In genomic region chr4:57854748-57855147, GRCh38 we compare ENCODE assay signal across 11 cellular contexts.
DNase-seq lines count a peak whose midpoint lies in the region; ATAC-seq and TF ChIP-seq lines count a peak whose summit lies in the region.
"Had no signal": no experiment of that assay in that cellular context is flagged by ENCODE, and none has a peak within 500 bp of the region (broad histone marks: within the 10 kb centered on the region; RNA-seq: fewer than 3 reads in every experiment).

No MANE protein-coding gene starts in this region.

- H3K4me3 ChIP-seq in cardiac muscle cell (no peak overlapping the region), heart left ventricle (peak overlapping the region in 5 of 12 donors; percentile 1 to 35 (median 13)), adipocyte (ENCODE audit: low read length) (peak overlapping the region; percentile 9), thoracic aorta (peak overlapping the region; percentile 53), spleen (no peak overlapping the region)
- H3K4me3 ChIP-seq: ovary, upper lobe of left lung had no signal

- H3K27me3 ChIP-seq in cardiac muscle cell (no peaks in the 10 kb centered on the region), heart left ventricle (no peaks in the 10 kb centered on the region), adipocyte (replicated peaks; ENCODE audit: control insufficient read depth, insufficient read depth, low read length) (no peaks in the 10 kb centered on the region), thoracic aorta (replicated peaks; ENCODE audit: insufficient read depth) (no peaks in the 10 kb centered on the region), spleen (replicated peaks in 1 of 7) (no peaks in the 10 kb centered on the region)
- H3K27me3 ChIP-seq: ovary, upper lobe of left lung had no signal

- H3K9ac ChIP-seq in adipocyte (ENCODE audit: low read length) = no peak overlapping the region

- H3K36me3 ChIP-seq in cardiac muscle cell (no peaks in the 10 kb centered on the region), heart left ventricle (no peaks in the 10 kb centered on the region), adipocyte (ENCODE audit: control insufficient read depth, insufficient read depth, low read length, severe bottlenecking) (no peaks in the 10 kb centered on the region), thoracic aorta (no peaks in the 10 kb centered on the region), spleen (no peaks in the 10 kb centered on the region)
- H3K36me3 ChIP-seq: ovary, upper lobe of left lung had no signal

- intact Hi-C loops in heart left ventricle (cut with DNase I) = no loop called here
- intact Hi-C loops in spleen (cut with DNase I; ENCODE audit: low total_unique reads) = no loop called here

- TF ChIP-seq POLR2A in heart left ventricle (IDR thresholded peaks at IDR 0.05) (no peak), spleen (IDR thresholded peaks at IDR 0.05) (no peak)

- H3K27ac ChIP-seq in cardiac muscle cell (no peak overlapping the region), heart left ventricle (no peak overlapping the region), thoracic aorta (no peak overlapping the region), spleen (no peak overlapping the region)
- H3K27ac ChIP-seq: ovary, upper lobe of left lung had no signal

- ATAC-seq in heart left ventricle = no peak
- ATAC-seq in HG03045 (IDR thresholded peaks at IDR 0.05; ENCODE audit: unreplicated experiment) = peak; percentile 62
- ATAC-seq in thoracic aorta (ENCODE audit: insufficient number of reproducible peaks, low FRiP score, low read depth) = no peak

- 23 to 31% (median 28%) methylated on average over 3 of the region's 3 CpGs for WGBS in heart left ventricle, 4 donors
- WGBS in spleen, 5 donors = 39 to 46% (median 43%) methylated on average over 3 of the region's 3 CpGs

- H3K4me1 ChIP-seq in cardiac muscle cell (ENCODE audit: low read depth) (peaks cover 3% of the 10 kb centered on the region), heart left ventricle (peaks cover 0 to 9% (median 0%) of the 10 kb centered on the region in 12 donors), adipocyte (ENCODE audit: control insufficient read depth, insufficient read depth, low read length) (no peaks in the 10 kb centered on the region), thoracic aorta (ENCODE audit: control insufficient read depth in 1 of 2, low read depth in 2 of 2) (peaks cover 0 to 6% of the 10 kb centered on the region in 2 donors), spleen (no peaks in the 10 kb centered on the region)
- H3K4me1 ChIP-seq: upper lobe of left lung had no signal

- peak; percentile 1 to 23 for DNase-seq in cardiac muscle cell (ENCODE audit: low read depth in 1 of 2, low spot score in 1 of 2)
- no peak for DNase-seq in heart left ventricle
- DNase-seq in adipocyte (ENCODE audit: low read depth) = peak; percentile 10
- DNase-seq in thoracic aorta (ENCODE audit: low spot score) = no peak
- DNase-seq in NCI-H510A (lab: John Stamatoyannopoulos, UW) = no peak
- DNase-seq in spleen = no peak
- no peak for DNase-seq in SIG-M5 (lab: John Stamatoyannopoulos, UW)
- DNase-seq: anterior cingulate cortex, ovary, upper lobe of left lung had no signal

- TF ChIP-seq CTCF in cardiac muscle cell (IDR thresholded peaks at IDR 0.05; ENCODE audit: low read depth, low read length) = no peak
- no peak for TF ChIP-seq CTCF in heart left ventricle (IDR thresholded peaks at IDR 0.05)
- no peak for TF ChIP-seq CTCF in thoracic aorta (IDR thresholded peaks at IDR 0.05)
- TF ChIP-seq CTCF in spleen (IDR thresholded peaks at IDR 0.05 in 8 of 11, conservative IDR thresholded peaks at IDR 0.05 in 3 of 11) = no peak

- no peaks in the 10 kb centered on the region for H3K9me3 ChIP-seq in cardiac muscle cell (ENCODE audit: low read depth)
- peaks cover 0 to 8% (median 0%) of the 10 kb centered on the region in 12 donors for H3K9me3 ChIP-seq in heart left ventricle
- no peaks in the 10 kb centered on the region for H3K9me3 ChIP-seq in adipocyte (ENCODE audit: control insufficient read depth, low read length)
- no peaks in the 10 kb centered on the region for H3K9me3 ChIP-seq in thoracic aorta
- no peaks in the 10 kb centered on the region for H3K9me3 ChIP-seq in spleen
- H3K9me3 ChIP-seq: ovary, upper lobe of left lung had no signal

Comparison
In these comparisons a context has a peak if more than half of its experiments do, and no peak if none do; other contexts are left out.
1. DNase-seq: peak in cardiac muscle cell (2 of 2) and adipocyte (single experiment); none in heart left ventricle (0 of 5), thoracic aorta (single experiment), NCI-H510A (single experiment), spleen (single experiment) and SIG-M5 (single experiment).
2. H3K4me3 ChIP-seq: peak in adipocyte (single experiment) and thoracic aorta (single experiment); none in cardiac muscle cell (single experiment) and spleen (0 of 8).